In the genomic region with DNA sequence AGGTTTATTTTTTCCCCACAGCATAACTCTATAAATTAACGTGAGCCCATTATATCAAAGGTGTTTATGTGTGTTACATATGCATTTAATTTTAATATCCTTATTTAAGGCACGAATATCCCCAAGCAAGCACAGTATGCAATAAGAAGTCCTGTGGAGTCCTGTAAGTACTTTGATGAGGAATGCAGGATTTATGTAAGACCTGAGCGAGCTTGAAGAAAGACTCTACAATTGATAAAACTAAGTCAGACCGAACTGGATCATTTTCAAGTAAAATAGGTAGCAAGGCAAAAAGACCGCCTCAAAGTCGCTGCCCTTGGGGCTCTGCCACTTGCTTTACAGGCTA, we compare ENCODE assay signal across 10 cellular contexts. TPM values are rescaled to one million over a fixed set of nuclear protein-coding genes. Genes with fewer than 3 reads are reported as not detected.
DNase-seq lines count a peak whose midpoint lies in the region; ATAC-seq, FAIRE-seq and TF ChIP-seq lines count a peak whose summit lies in the region.
"Had no signal": no experiment of that assay in that cellular context is flagged by ENCODE, and none has a peak within 500 bp of the region (broad histone marks: within the 10 kb centered on the region; RNA-seq: fewer than 3 reads in every experiment).

No MANE protein-coding gene starts in this region.

- 0% methylated on average over 4 of the region's 6 CpGs for WGBS in mesenchymal stem cell

- H3K9me1 ChIP-seq in endothelial cell of umbilical vein (replicated peaks; ENCODE audit: control insufficient read depth, extremely low read depth, insufficient read depth, low read length) = no peaks in the 10 kb centered on the region

- BruUV-seq in PC-9 (replicated peaks; lab: Mats Ljungman, UMichigan) (no TSS peak), endothelial cell of umbilical vein (replicated peaks; lab: Mats Ljungman, UMichigan) (no TSS peak)

- H2BK12ac ChIP-seq in mesenchymal stem cell (ENCODE audit: low read length in 2 of 2) = no peak overlapping the region

- peaks cover 15% of the 10 kb centered on the region for H3K27me3 Mint-ChIP-seq in activated T-cell treated with anti-CD3 and anti-CD28 coated beads, Interleukin-2, amount 50 U/mL, for 72 hours (ENCODE audit: low read depth)

- H2AFZ ChIP-seq in PC-9 = peak overlapping the region; percentile 99
- H2AFZ ChIP-seq in endothelial cell of umbilical vein (ENCODE audit: low read depth, low read length) = peak overlapping the region; percentile 91
- H2AFZ ChIP-seq in mesenchymal stem cell (ENCODE audit: low read depth, low read length) = no peak overlapping the region

- H3K23ac ChIP-seq in mesenchymal stem cell (ENCODE audit: low read length in 2 of 2) = no peak overlapping the region

- peak overlapping the region; percentile 86 for H3K9ac ChIP-seq in endothelial cell of umbilical vein (replicated peaks; ENCODE audit: extremely low read depth, insufficient read depth, low read length)
- peak overlapping the region; percentile 90 for H3K9ac ChIP-seq in mesenchymal stem cell (ENCODE audit: low read length)

- CTCF ChIA-PET in PC-9 (lab: Charles Lee) (interaction anchor here (1.2 kb wide), 1 partner anchor 22 kb away, joined by 3 read pairs; no protein-coding TSS in a partner anchor), endothelial cell of umbilical vein (lab: Charles Lee) (interaction anchor here (0.7 to 2.3 kb wide), 7 partner anchors 18 to 618 kb away, joined by 3 to 23 read pairs (median 10); no protein-coding TSS in a partner anchor)

- H4K20me1 ChIP-seq in PC-9 (ENCODE audit: insufficient read depth) = no peaks in the 10 kb centered on the region
- no peaks in the 10 kb centered on the region for H4K20me1 ChIP-seq in endothelial cell of umbilical vein (replicated peaks; ENCODE audit: control insufficient read depth, extremely low read depth, insufficient read depth, low read length)

- H3K4me2 ChIP-seq in PC-9 (peak overlapping the region; percentile 84), endothelial cell of umbilical vein (ENCODE audit: insufficient read depth, low read length) (peak overlapping the region; percentile 97), mesenchymal stem cell (ENCODE audit: low read length, poor library complexity, severe bottlenecking) (peak overlapping the region; percentile 75)

- peaks cover 3% of the 10 kb centered on the region for H3K79me1 ChIP-seq in mesenchymal stem cell (replicated peaks; ENCODE audit: low read length, poor library complexity, severe bottlenecking)

- H2AK5ac ChIP-seq in mesenchymal stem cell (ENCODE audit: low read length, severe bottlenecking) = no peak overlapping the region

- FAIRE-seq in endothelial cell of umbilical vein (lab: Jason Lieb, UNC) = no peak
- FAIRE-seq: H54 had no signal

- no peak for ATAC-seq in activated T-cell treated with anti-CD3 and anti-CD28 coated beads, Interleukin-2, amount 50 U/mL, for 72 hours (replicated peaks in 1 of 2)
- ATAC-seq in HG02798 (IDR thresholded peaks at IDR 0.05; ENCODE audit: poor library complexity, unreplicated experiment) (no peak), GM19397 (IDR thresholded peaks at IDR 0.05; ENCODE audit: unreplicated experiment) (no peak)

- H3K27ac ChIP-seq in PC-9 = peak overlapping the region; percentile 76
- H3K27ac ChIP-seq in endothelial cell of umbilical vein (ENCODE audit: insufficient read depth, low read depth, low read length) = peak overlapping the region; percentile 85
- H3K27ac ChIP-seq in mesenchymal stem cell (ENCODE audit: low read length, poor library complexity, severe bottlenecking) = peak overlapping the region; percentile 96
- H3K27ac ChIP-seq in tibial artery = peak overlapping the region; percentile 86 to 88

- H3K79me2 ChIP-seq in PC-9 (ENCODE audit: low read depth) = peaks cover 7% of the 10 kb centered on the region; the same call in 1 of the 2 replicates
- H3K79me2 ChIP-seq in endothelial cell of umbilical vein (ENCODE audit: control insufficient read depth, insufficient read depth, low read length) = no peaks in the 10 kb centered on the region

- DNase-seq in PC-9 = no peak
- no peak for DNase-seq in endothelial cell of umbilical vein (ENCODE audit: low read depth, low spot score)
- no peak for DNase-seq in mesenchymal stem cell
- DNase-seq in tibial artery = no peak
- DNase-seq in activated T-cell treated with anti-CD3 and anti-CD28 coated beads, Interleukin-2, amount 50 U/mL, for 72 hours = no peak
- no peak for DNase-seq in AG08396 (ENCODE audit: low spot score)
- DNase-seq: stimulated activated CD4-positive, alpha-beta T cell treated with anti-CD3 and anti-CD28 coated beads, Interleukin-2, amount 100 ng/mL, for 48 hours had no signal

- H3K4me1 ChIP-seq in PC-9 (replicated peaks; ENCODE audit: insufficient read depth) (peaks cover 12% of the 10 kb centered on the region), endothelial cell of umbilical vein (ENCODE audit: control insufficient read depth, extremely low read depth, insufficient read depth, low read length) (peaks cover 12% of the 10 kb centered on the region), mesenchymal stem cell (ENCODE audit: control insufficient read depth, insufficient read depth, low read depth, low read length) (no peaks in the 10 kb centered on the region), tibial artery (peaks cover 0 to 14% (median 7%) of the 10 kb centered on the region in 4 donors)

- no peak overlapping the region for H3K14ac ChIP-seq in mesenchymal stem cell (ENCODE audit: low read length in 2 of 2)

- TF ChIP-seq CTCF in PC-9 (conservative IDR thresholded peaks at IDR 0.05) (no peak), endothelial cell of umbilical vein (IDR thresholded peaks at IDR 0.05; ENCODE audit: extremely low read depth in 1 of 2, insufficient read depth in 1 of 2, low read depth in 1 of 2, low read length in 2 of 2) (no peak), tibial artery (IDR thresholded peaks at IDR 0.05) (no peak)

- intact Hi-C loops in PC-9 (cut with micrococcal nuclease; ENCODE audit: unreplicated experiment) = loop anchor here (2.0 kb wide), 1 partner anchor 27 kb away; no protein-coding TSS in a partner anchor
- intact Hi-C loops in endothelial cell of umbilical vein (cut with micrococcal nuclease) = loop anchor here (1.0 to 5.0 kb wide), 2 partner anchors 24 to 61 kb away; no protein-coding TSS in a partner anchor
- intact Hi-C loops in tibial artery (cut with DNase I; ENCODE audit: low total_unique reads) = no loop called here

- dilution Hi-C loops in endothelial cell of umbilical vein (cut with MboI; ENCODE audit: extremely low pct_ligation_motif_present, low sequenced_read_pairs) = no loop called here

- no peaks in the 10 kb centered on the region for H3K9me2 ChIP-seq in PC-9 (ENCODE audit: insufficient read depth)

- TF ChIP-seq POLR2A in endothelial cell of umbilical vein (IDR thresholded peaks at IDR 0.05; ENCODE audit: low read depth, low read length) = no peak

- no peak overlapping the region for H2BK5ac ChIP-seq in mesenchymal stem cell (ENCODE audit: low read depth, low read length, poor library complexity, severe bottlenecking)

- H3K4me3 ChIP-seq in PC-9 = peak overlapping the region; percentile 80
- peak overlapping the region; percentile 57 to 81 (median 62) for H3K4me3 ChIP-seq in endothelial cell of umbilical vein (replicated peaks in 1 of 3; ENCODE audit: insufficient read depth in 1 of 3, low read depth in 1 of 3, low read length in 3 of 3)
- H3K4me3 ChIP-seq in mesenchymal stem cell (ENCODE audit: insufficient read depth in 1 of 2, low read depth in 1 of 2, low read length in 2 of 2) = peak overlapping the region; percentile 78 to 95
- peak overlapping the region; percentile 65 to 78 for H3K4me3 ChIP-seq in tibial artery

- peak overlapping the region in 1 of 2 donors; percentile 77 for H3K4me3 Mint-ChIP-seq in activated T-cell treated with anti-CD3 and anti-CD28 coated beads, Interleukin-2, amount 50 U/mL, for 72 hours

- H3K36me3 ChIP-seq in PC-9 (ENCODE audit: low read depth) (no peaks in the 10 kb centered on the region), endothelial cell of umbilical vein (ENCODE audit: control insufficient read depth in 2 of 2, extremely low read depth in 1 of 2, insufficient read depth in 2 of 2, low read length in 2 of 2) (no peaks in the 10 kb centered on the region), mesenchymal stem cell (ENCODE audit: control insufficient read depth in 1 of 2, insufficient read depth in 2 of 2, low read depth in 1 of 2, low read length in 2 of 2) (no peaks in the 10 kb centered on the region), tibial artery (no peaks in the 10 kb centered on the region)

- H3F3A ChIP-seq in PC-9 (ENCODE audit: insufficient read depth, low read depth) = no peaks in the 10 kb centered on the region

- H3K9me3 ChIP-seq in PC-9 (ENCODE audit: insufficient read depth, low read depth) (no peaks in the 10 kb centered on the region), endothelial cell of umbilical vein (replicated peaks; ENCODE audit: control insufficient read depth, insufficient read depth, low read length) (no peaks in the 10 kb centered on the region), mesenchymal stem cell (ENCODE audit: control insufficient read depth, low read length) (no peaks in the 10 kb centered on the region), tibial artery (no peaks in the 10 kb centered on the region)

- H2BK120ac ChIP-seq in mesenchymal stem cell (ENCODE audit: low read depth, low read length) = no peak overlapping the region

- H3K27me3 ChIP-seq in PC-9 (ENCODE audit: insufficient read depth, low read depth) (no peaks in the 10 kb centered on the region), endothelial cell of umbilical vein (ENCODE audit: control insufficient read depth in 2 of 2, insufficient read depth in 2 of 2, low read length in 2 of 2) (no peaks in the 10 kb centered on the region), mesenchymal stem cell (ENCODE audit: control insufficient read depth in 1 of 2, insufficient read depth in 1 of 2, low read length in 2 of 2) (no peaks in the 10 kb centered on the region), tibial artery (no peaks in the 10 kb centered on the region)

- H3K18ac ChIP-seq in mesenchymal stem cell (ENCODE audit: low read depth in 1 of 2, low read length in 2 of 2) = no peak overlapping the region

- H3K4me1 Mint-ChIP-seq in activated T-cell treated with anti-CD3 and anti-CD28 coated beads, Interleukin-2, amount 50 U/mL, for 72 hours (ENCODE audit: low read depth) = no peaks in the 10 kb centered on the region

- H2BK15ac ChIP-seq in mesenchymal stem cell (ENCODE audit: low read depth, poor library complexity, severe bottlenecking) = no peak overlapping the region

- POLR2A ChIA-PET in PC-9 (lab: Charles Lee; ENCODE audit: unreplicated experiment) (interaction anchor here (0.6 kb wide), 2 partner anchors 31 to 1297 kb away, joined by 3 to 4 read pairs; no protein-coding TSS in a partner anchor), endothelial cell of umbilical vein (lab: Charles Lee) (no interaction called here)

- peak overlapping the region; percentile 51 for H4K8ac ChIP-seq in mesenchymal stem cell (ENCODE audit: low read length)

- H4K91ac ChIP-seq in mesenchymal stem cell (ENCODE audit: low read length) = no peak overlapping the region

- no peak overlapping the region for H3K27ac Mint-ChIP-seq in activated T-cell treated with anti-CD3 and anti-CD28 coated beads, Interleukin-2, amount 50 U/mL, for 72 hours

- H3K4ac ChIP-seq in mesenchymal stem cell (ENCODE audit: low read depth in 1 of 2, low read length in 2 of 2) = no peak overlapping the region

- no peaks in the 10 kb centered on the region for H3K9me3 Mint-ChIP-seq in activated T-cell treated with anti-CD3 and anti-CD28 coated beads, Interleukin-2, amount 50 U/mL, for 72 hours

- H3K36me3 Mint-ChIP-seq in activated T-cell treated with anti-CD3 and anti-CD28 coated beads, Interleukin-2, amount 50 U/mL, for 72 hours (ENCODE audit: insufficient read depth in 2 of 2) = no peaks in the 10 kb centered on the region

RNA-seq across cellular contexts. Expression of a gene that starts 0.8 kb away (rescaled TPM):
- total RNA-seq in PC-9 (2021) = 0.38 and 3.2 TPM in 2 replicates
- total RNA-seq in endothelial cell of umbilical vein = 0.92 and 1.4 TPM in 2 replicates
- 0.98 and 4.0 TPM in 2 replicates for polyA plus RNA-seq in endothelial cell of umbilical vein
- polyA plus RNA-seq in endothelial cell of umbilical vein (2011; cell fraction: cytosol; rRNA removed) = 0.99 and 2.7 TPM in 2 replicates
- 1.0 and 1.2 TPM in 2 replicates for polyA plus RNA-seq in endothelial cell of umbilical vein (2011; cell fraction: nucleus; rRNA removed)
- polyA plus RNA-seq in endothelial cell of umbilical vein (2012) = 1.4 and 2.1 TPM in 2 replicates
- polyA minus RNA-seq in endothelial cell of umbilical vein = 3.4 and 3.5 TPM in 2 replicates
- 0.72 TPM for polyA minus RNA-seq in endothelial cell of umbilical vein (2011; cell fraction: cytosol; rRNA and poly(A)+ RNA removed)
- polyA minus RNA-seq in endothelial cell of umbilical vein (2011; cell fraction: nucleus; rRNA and poly(A)+ RNA removed) = 7.4 and 7.6 TPM in 2 replicates
- 0.55 TPM for polyA plus RNA-seq in mesenchymal stem cell (2013, experiment 1 of 2)
- polyA plus RNA-seq in mesenchymal stem cell (2013, experiment 2 of 2) = 0.63 TPM
- not detected for total RNA-seq in activated T-cell treated with anti-CD3 and anti-CD28 coated beads, Interleukin-2, amount 50 U/mL, for 72 hours

RNA-seq across cellular contexts. Expression of a gene that starts 26.1 kb away (rescaled TPM):
- 12.1 and 13.1 TPM in 2 replicates for total RNA-seq in PC-9 (2021)
- total RNA-seq in endothelial cell of umbilical vein = 31.3 and 33.5 TPM in 2 replicates
- polyA plus RNA-seq in endothelial cell of umbilical vein = 2.0 and 3.4 TPM in 2 replicates
- 6.5 and 6.9 TPM in 2 replicates for polyA plus RNA-seq in endothelial cell of umbilical vein (2011; cell fraction: cytosol; rRNA removed)
- 26.1 and 34.7 TPM in 2 replicates for polyA plus RNA-seq in endothelial cell of umbilical vein (2011; cell fraction: nucleus; rRNA removed)
- polyA plus RNA-seq in endothelial cell of umbilical vein (2012) = 19.9 and 25.8 TPM in 2 replicates
- 37.9 and 38.1 TPM in 2 replicates for polyA minus RNA-seq in endothelial cell of umbilical vein
- 8.4 TPM for polyA minus RNA-seq in endothelial cell of umbilical vein (2011; cell fraction: cytosol; rRNA and poly(A)+ RNA removed)
- 192 and 233 TPM in 2 replicates for polyA minus RNA-seq in endothelial cell of umbilical vein (2011; cell fraction: nucleus; rRNA and poly(A)+ RNA removed)
- polyA plus RNA-seq in mesenchymal stem cell (2013, experiment 1 of 2) = 11.6 TPM
- polyA plus RNA-seq in mesenchymal stem cell (2013, experiment 2 of 2) = 11.1 TPM
- total RNA-seq in activated T-cell treated with anti-CD3 and anti-CD28 coated beads, Interleukin-2, amount 50 U/mL, for 72 hours = under 1 TPM; 0.46 to 0.50 TPM
